ENCODE assay signal across 9 cellular contexts in the genomic region with DNA sequence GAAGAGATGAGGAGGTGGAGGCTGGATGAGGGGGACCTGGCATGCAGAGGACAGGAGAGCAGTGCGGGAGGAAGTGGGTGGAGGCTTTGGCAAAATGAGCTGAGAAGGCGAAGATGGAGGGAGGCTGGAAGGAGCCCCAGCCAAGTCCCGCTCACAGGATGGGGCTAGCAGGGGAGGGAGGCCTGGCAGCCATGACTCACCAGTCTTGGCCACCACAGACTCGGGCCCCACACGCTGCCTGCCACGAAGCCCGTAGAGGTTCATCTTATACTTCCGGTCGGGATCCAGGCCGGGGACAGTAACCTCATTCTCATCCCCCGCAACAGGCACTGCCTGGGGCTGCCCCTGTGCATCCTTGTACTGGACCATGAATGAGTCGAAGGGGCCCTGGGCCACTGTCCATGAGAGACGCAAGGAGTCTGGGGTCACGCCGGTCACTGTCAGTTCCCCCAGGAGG. TPM values are rescaled to one million over a fixed set of nuclear protein-coding genes. Genes with fewer than 3 reads are reported as not detected.
A peak's percentile ranks its signal among the peaks of the same experiment; 100 is the strongest.
DNase-seq lines count a peak whose midpoint lies in the region; ATAC-seq and TF ChIP-seq lines count a peak whose summit lies in the region.
"Had no signal": no experiment of that assay in that cellular context is flagged by ENCODE, and none has a peak within 500 bp of the region (broad histone marks: within the 10 kb centered on the region; RNA-seq: fewer than 3 reads in every experiment).

No MANE protein-coding gene starts in this region.

- H3K9me3 ChIP-seq in SJSA1 (replicated peaks) = no peaks in the 10 kb centered on the region
- no peaks in the 10 kb centered on the region for H3K9me3 ChIP-seq in gastrocnemius medialis

- H3K27me3 ChIP-seq in SJSA1 (replicated peaks) = no peaks in the 10 kb centered on the region
- H3K27me3 ChIP-seq in gastrocnemius medialis = peaks cover 0 to 2% (median 0%) of the 10 kb centered on the region in 3 donors

- DNase-seq in GDM1 (lab: John Stamatoyannopoulos, UW) (peak; percentile 18), SJSA1 (ENCODE audit: low read depth in 1 of 2, low spot score in 2 of 2) (peak; percentile 88 to 98), fibroblast of villous mesenchyme (ENCODE audit: low read depth) (peak; percentile 88), gastrocnemius medialis (peak in 1 of 2 donors; percentile 70), NCI-H2029 (lab: John Stamatoyannopoulos, UW) (no peak), NCI-H2029 treated with DMSO at 0.1 percent for 48 hours (lab: John Stamatoyannopoulos, UW) (no peak)
- DNase-seq: stimulated activated naive CD4-positive, alpha-beta T cell treated with Interleukin-2 at 50 U/mL for 16 hours had no signal

- H3K4me1 ChIP-seq in SJSA1 (replicated peaks) (peaks cover 68% of the 10 kb centered on the region), gastrocnemius medialis (no peaks in the 10 kb centered on the region)

- intact Hi-C loops in gastrocnemius medialis (cut with DNase I; ENCODE audit: low total_unique reads) = no loop called here

- in situ Hi-C loops in gastrocnemius medialis (cut with MboI; ENCODE audit: low sequenced_read_pairs in 4 of 4) = no loop called here

- no peak overlapping the region for H3K4me3 ChIP-seq in SJSA1
- H3K4me3 ChIP-seq in fibroblast of villous mesenchyme (ENCODE audit: low read depth, low read length) = no peak overlapping the region
- no peak overlapping the region for H3K4me3 ChIP-seq in gastrocnemius medialis

- ATAC-seq in gastrocnemius medialis (peak in 1 of 2 donors; percentile 40), GM18861 (IDR thresholded peaks at IDR 0.05; ENCODE audit: unreplicated experiment) (no peak), GM19023 (IDR thresholded peaks at IDR 0.05; ENCODE audit: unreplicated experiment) (no peak)

- no peak for TF ChIP-seq POLR2A in gastrocnemius medialis (IDR thresholded peaks at IDR 0.05)

- TF ChIP-seq CTCF in fibroblast of villous mesenchyme (IDR thresholded peaks at IDR 0.05; ENCODE audit: insufficient read depth, low read depth, low read length) = no peak
- no peak for TF ChIP-seq CTCF in gastrocnemius medialis (IDR thresholded peaks at IDR 0.05 in 4 of 5, conservative IDR thresholded peaks at IDR 0.05 in 1 of 5)

- H3K27ac ChIP-seq in SJSA1 (peak overlapping the region; percentile 66), gastrocnemius medialis (peak overlapping the region; percentile 10 to 62 (median 57))

- H3K36me3 ChIP-seq in SJSA1 (no peaks in the 10 kb centered on the region), gastrocnemius medialis (no peaks in the 10 kb centered on the region)

RNA-seq across cellular contexts. Expression of a gene that starts 27.9 kb away (rescaled TPM):
- total RNA-seq in SJSA1 (2014; rRNA removed; shearing (Covaris generic)) = 0.66 TPM in 1 of 2 replicates, not detected in the other
- total RNA-seq in fibroblast of villous mesenchyme = 4.8 and 17.7 TPM in 2 replicates
- 10 to 100 TPM; 12.0 to 37.0 (median 33.5) TPM for total RNA-seq in gastrocnemius medialis

RNA-seq across cellular contexts. Expression of a gene that starts 43.0 kb away (rescaled TPM):
- total RNA-seq in SJSA1 (2014; rRNA removed; shearing (Covaris generic)) = not detected in 2 replicates
- under 0.01 TPM in 2 replicates for total RNA-seq in fibroblast of villous mesenchyme
- total RNA-seq in gastrocnemius medialis = under 1 TPM in 2 of 4 donors, not detected in 2; 0.16 to 0.41 TPM

RNA-seq across cellular contexts. Expression of a gene that starts 46.9 kb away (rescaled TPM):
- 22.8 and 44.0 TPM in 2 replicates for total RNA-seq in SJSA1 (2014; rRNA removed; shearing (Covaris generic))
- 17.3 and 22.9 TPM in 2 replicates for total RNA-seq in fibroblast of villous mesenchyme
- 10 to 100 TPM in 2 of 4 donors, 1 to 10 TPM in 2; 6.8 to 18.4 (median 9.5) TPM for total RNA-seq in gastrocnemius medialis

RNA-seq across cellular contexts. Expression of a gene that starts 48.9 kb away (rescaled TPM):
- total RNA-seq in SJSA1 (2014; rRNA removed; shearing (Covaris generic)) = 5.7 and 10.5 TPM in 2 replicates
- total RNA-seq in fibroblast of villous mesenchyme (6.4 and 6.9 TPM in 2 replicates), gastrocnemius medialis (1 to 10 TPM; 2.6 to 6.0 (median 3.9) TPM)

Comparison
In these comparisons a context has a peak if more than half of its experiments do, and no peak if none do; other contexts are left out.
1. DNase-seq: peak in GDM1 (single experiment), SJSA1 (2 of 2) and fibroblast of villous mesenchyme (single experiment); none in NCI-H2029 (single experiment) and NCI-H2029 treated with DMSO at 0.1 percent for 48 hours (single experiment).